ENCODE assay signal across 16 cellular contexts in genomic region chr16:49116873-49117272, GRCh38.
"Had no signal": no experiment of that assay in that cellular context is flagged by ENCODE, and none has a peak within 500 bp of the region (broad histone marks: within the 10 kb centered on the region; RNA-seq: fewer than 3 reads in every experiment).

No MANE protein-coding gene starts in this region.

- DNase-seq: activated B cell treated with CpG ODN at 0.5 μM for 24 hours; activated CD4-positive, alpha-beta T cell treated with anti-CD3 and anti-CD28 coated beads for 48 hours; activated CD8-positive, alpha-beta memory T cell treated with anti-CD3 and anti-CD28 coated beads, Interleukin-2, amount 50 U/mL, for 4 hours; activated CD8-positive, alpha-beta T cell treated with anti-CD3 and anti-CD28 coated beads, Interleukin-2, amount 10 ng/mL, durations not matched to agents 7 days and 5 days; activated effector memory CD4-positive, alpha-beta T cell treated with anti-CD3 and anti-CD28 coated beads, Interleukin-2, amount 50 U/mL, for 16 hours; activated T-cell treated with anti-CD3 and anti-CD28 coated beads, Interleukin-2, amount 50 U/mL, for 48 hours; amniotic stem cell; cortex of kidney; effector CD4-positive, alpha-beta T cell; foreskin fibroblast; immature natural killer cell; left colon; lower lobe of right lung; midbrain; right lobe of liver had no signal

- H3K27ac ChIP-seq: lower lobe of right lung, right lobe of liver, suprapubic skin had no signal

- H3K36me3 ChIP-seq: lower lobe of right lung, right lobe of liver, suprapubic skin had no signal

- H3K4me1 ChIP-seq: lower lobe of right lung, right lobe of liver, suprapubic skin had no signal

- H3K27me3 ChIP-seq: right lobe of liver, suprapubic skin had no signal

- H3K9me3 ChIP-seq: lower lobe of right lung, right lobe of liver, suprapubic skin had no signal

- H3K4me3 ChIP-seq: lower lobe of right lung, right lobe of liver, suprapubic skin had no signal
